8 cellular contexts compared by ENCODE assay signal in the genomic region with DNA sequence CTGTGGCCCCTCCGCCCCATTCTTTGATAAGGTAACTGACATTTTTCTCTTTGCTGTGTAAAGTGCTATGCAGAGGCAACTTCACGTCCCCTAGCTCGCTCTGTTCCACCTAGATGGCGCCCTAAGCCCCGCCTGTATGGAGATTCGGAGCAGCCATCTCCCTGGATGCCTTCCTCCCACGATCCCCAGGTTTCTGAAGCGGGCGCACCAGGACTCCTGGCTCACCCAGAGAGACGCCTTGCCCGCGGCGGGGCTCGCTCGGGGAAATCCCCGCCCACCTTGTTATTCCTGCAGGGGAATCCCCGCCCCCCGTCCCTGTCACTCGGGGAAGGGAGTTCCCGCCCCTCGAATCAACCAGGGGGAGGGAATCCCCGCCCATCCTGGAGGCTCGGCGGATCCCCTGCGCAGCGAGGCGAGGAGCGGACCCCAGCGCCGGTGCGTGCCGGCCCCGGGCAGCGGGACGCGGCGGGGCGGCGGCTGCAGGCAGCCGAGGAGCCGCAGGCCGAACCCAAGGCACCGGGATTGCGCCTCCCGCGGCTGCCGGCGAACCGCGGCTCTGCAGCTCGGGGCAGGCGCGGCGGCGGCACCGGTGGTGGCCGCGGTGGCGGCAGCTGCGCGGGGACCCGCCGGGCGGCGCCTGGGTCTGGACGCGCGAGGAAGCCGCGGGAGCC. TPM values are rescaled to one million over a fixed set of nuclear protein-coding genes. Genes with fewer than 3 reads are reported as not detected.
DNase-seq lines count a peak whose midpoint lies in the region; ATAC-seq and TF ChIP-seq lines count a peak whose summit lies in the region.

Gene PDZD2, plus strand, starts transcription at position 384 of the 671 bp plus-strand sequence.

- no peaks in the 10 kb centered on the region for H3K9me3 Mint-ChIP-seq in activated T-helper 17 cell treated with anti-CD3 and anti-CD28 coated beads, Interleukin-2, amount 50 U/mL, for 72 hours
- no peaks in the 10 kb centered on the region for H3K9me3 Mint-ChIP-seq in nephron progenitor cell
- H3K9me3 Mint-ChIP-seq in stimulated activated naive CD8-positive, alpha-beta T cell treated with anti-CD3 and anti-CD28 coated beads, Interleukin-15, amount 100 ng/mL, for 72 hours, result no peaks in the 10 kb centered on the region

- no peaks in the 10 kb centered on the region for H3K9me3 ChIP-seq in Peyer's patch

- H3K27ac Mint-ChIP-seq in activated T-helper 17 cell treated with anti-CD3 and anti-CD28 coated beads, Interleukin-2, amount 50 U/mL, for 72 hours, result peak within 1 kb of the TSS; percentile 66
- H3K27ac Mint-ChIP-seq in nephron progenitor cell, result peak within 1 kb of the TSS; percentile 81
- H3K27ac Mint-ChIP-seq in stimulated activated naive CD8-positive, alpha-beta T cell treated with anti-CD3 and anti-CD28 coated beads, Interleukin-15, amount 100 ng/mL, for 72 hours, result peak within 1 kb of the TSS; percentile 78

- peak within 1 kb of the TSS; percentile 81 for H3K4me3 Mint-ChIP-seq in activated T-helper 17 cell treated with anti-CD3 and anti-CD28 coated beads, Interleukin-2, amount 50 U/mL, for 72 hours
- peak within 1 kb of the TSS; percentile 88 for H3K4me3 Mint-ChIP-seq in nephron progenitor cell
- peak within 1 kb of the TSS; percentile 83 to 87 for H3K4me3 Mint-ChIP-seq in stimulated activated naive CD8-positive, alpha-beta T cell treated with anti-CD3 and anti-CD28 coated beads, Interleukin-15, amount 100 ng/mL, for 72 hours

- H3K4me1 Mint-ChIP-seq in activated T-helper 17 cell treated with anti-CD3 and anti-CD28 coated beads, Interleukin-2, amount 50 U/mL, for 72 hours, result peaks cover 9% of the 10 kb centered on the region
- peaks cover 39% of the 10 kb centered on the region for H3K4me1 Mint-ChIP-seq in nephron progenitor cell
- H3K4me1 Mint-ChIP-seq in stimulated activated naive CD8-positive, alpha-beta T cell treated with anti-CD3 and anti-CD28 coated beads, Interleukin-15, amount 100 ng/mL, for 72 hours, result peaks cover 11% of the 10 kb centered on the region

- peaks cover 0 to 3% of the 10 kb centered on the region in 2 donors for H3K27me3 ChIP-seq in Peyer's patch

- peak within 1 kb of the TSS; percentile 39 to 74 (median 66) for H3K4me3 ChIP-seq in Peyer's patch

- peak; percentile 77 for ATAC-seq in GM21528 (IDR thresholded peaks at IDR 0.05; ENCODE audit: low FRiP score, unreplicated experiment)
- ATAC-seq in activated T-helper 17 cell treated with anti-CD3 and anti-CD28 coated beads, Interleukin-2, amount 50 U/mL, for 72 hours (replicated peaks), result peak; percentile 82
- peak; percentile 78 for ATAC-seq in stimulated activated naive CD8-positive, alpha-beta T cell treated with anti-CD3 and anti-CD28 coated beads, Interleukin-15, amount 100 ng/mL, for 72 hours

- no peaks in the 10 kb centered on the region for H3K36me3 Mint-ChIP-seq in activated T-helper 17 cell treated with anti-CD3 and anti-CD28 coated beads, Interleukin-2, amount 50 U/mL, for 72 hours (ENCODE audit: low read depth)
- H3K36me3 Mint-ChIP-seq in nephron progenitor cell (ENCODE audit: low read depth), result no peaks in the 10 kb centered on the region

- TF ChIP-seq POLR2A in Peyer's patch (IDR thresholded peaks at IDR 0.05), result no peak

- peaks cover 0 to 9% (median 3%) of the 10 kb centered on the region in 4 donors for H3K4me1 ChIP-seq in Peyer's patch

- H3K36me3 ChIP-seq in Peyer's patch, result no peaks in the 10 kb centered on the region

- H3K27me3 Mint-ChIP-seq in activated T-helper 17 cell treated with anti-CD3 and anti-CD28 coated beads, Interleukin-2, amount 50 U/mL, for 72 hours, result no peaks in the 10 kb centered on the region
- H3K27me3 Mint-ChIP-seq in nephron progenitor cell (ENCODE audit: low read depth, poor library complexity), result peaks cover 31% of the 10 kb centered on the region
- H3K27me3 Mint-ChIP-seq in stimulated activated naive CD8-positive, alpha-beta T cell treated with anti-CD3 and anti-CD28 coated beads, Interleukin-15, amount 100 ng/mL, for 72 hours, result peaks cover 28% of the 10 kb centered on the region

- H3K27ac ChIP-seq in Peyer's patch, result peak within 1 kb of the TSS in 1 of 4 donors; percentile 10

- TF ChIP-seq CTCF in Peyer's patch (IDR thresholded peaks at IDR 0.05) (peak in 4 of 6 experiments; percentile 7 to 62 (median 42)), nephron progenitor cell (IDR thresholded peaks at IDR 0.05) (no peak)

- DNase-seq in DMS 273 (lab: John Stamatoyannopoulos, UW; ENCODE audit: unreplicated experiment), result peak; percentile 89
- DNase-seq in HuH-7 (ENCODE audit: low spot score), result peak; percentile 71
- peak; percentile 51 to 75 (median 70) for DNase-seq in Peyer's patch
- peak; percentile 10 for DNase-seq in fibroblast of the conjunctiva (ENCODE audit: low read depth)
- DNase-seq in nephron progenitor cell, result peak; percentile 96
- peak; percentile 69 to 72 for DNase-seq in stimulated activated naive CD8-positive, alpha-beta T cell treated with anti-CD3 and anti-CD28 coated beads, Interleukin-15, amount 100 ng/mL, for 72 hours

RNA-seq across cellular contexts. Expression of gene PDZD2, which starts in this region (rescaled TPM):
- 1 to 10 TPM in 3 of 4 donors, under 1 TPM in 1; 0.53 to 7.4 (median 3.0) TPM for total RNA-seq in Peyer's patch
- total RNA-seq in activated T-helper 17 cell treated with anti-CD3 and anti-CD28 coated beads, Interleukin-2, amount 50 U/mL, for 72 hours, result under 1 TPM in 1 of 2 donors, not detected in 1; 0.53 TPM

Comparison
In these comparisons a context has a peak if more than half of its experiments do, and no peak if none do; other contexts are left out.
1. Peak in ATAC-seq in activated T-helper 17 cell treated with anti-CD3 and anti-CD28 coated beads, Interleukin-2, amount 50 U/mL, for 72 hours; RNA of the gene not detected or under 1 TPM.
2. DNase-seq: peak in every context shown above with its lines; median percentile 96 in nephron progenitor cell; 89 in DMS 273; 71 in HuH-7; 70 in stimulated activated naive CD8-positive, alpha-beta T cell treated with anti-CD3 and anti-CD28 coated beads, Interleukin-15, amount 100 ng/mL, for 72 hours; 70 in Peyer's patch; 10 in fibroblast of the conjunctiva.